In the genomic region with DNA sequence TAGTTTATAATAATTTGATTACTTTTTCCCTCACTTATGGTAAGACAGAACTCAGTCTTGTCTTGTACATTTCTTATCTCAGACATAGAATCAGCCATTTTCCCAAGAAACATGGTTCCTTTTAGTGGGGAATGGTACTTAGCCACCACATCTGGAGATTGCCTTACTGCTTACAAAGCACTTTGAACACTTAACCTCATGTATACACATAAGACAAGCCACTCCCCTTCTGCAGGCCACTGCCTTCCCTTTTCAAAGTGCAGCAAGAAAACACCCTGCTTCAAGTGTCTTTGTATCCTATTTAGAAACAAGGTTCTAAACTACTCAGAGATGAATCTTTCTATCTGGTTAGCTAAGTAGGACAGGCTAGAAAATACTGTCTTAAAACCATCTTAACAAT, we compare ENCODE assay signal across 18 cellular contexts.
DNase-seq lines count a peak whose midpoint lies in the region; ATAC-seq, FAIRE-seq and TF ChIP-seq lines count a peak whose summit lies in the region.
"Had no signal": no experiment of that assay in that cellular context is flagged by ENCODE, and none has a peak within 500 bp of the region (broad histone marks: within the 10 kb centered on the region; RNA-seq: fewer than 3 reads in every experiment).

No MANE protein-coding gene starts in this region.

- H3K9me3 ChIP-seq in adipocyte (ENCODE audit: control insufficient read depth, low read length) (no peaks in the 10 kb centered on the region), small intestine (ENCODE audit: control insufficient read depth, low read depth) (no peaks in the 10 kb centered on the region)
- H3K9me3 ChIP-seq: A549, pancreas, upper lobe of left lung had no signal

- FAIRE-seq in small intestine (lab: Jason Lieb, UNC), result no peak
- FAIRE-seq: A549, GM12891, islet of Langerhans, pancreas had no signal

- H3K4me1 ChIP-seq in adipocyte (ENCODE audit: control insufficient read depth, insufficient read depth, low read length) (peaks cover 13% of the 10 kb centered on the region), small intestine (ENCODE audit: control insufficient read depth in 2 of 2, insufficient read depth in 1 of 2, low read depth in 1 of 2, low read length in 1 of 2) (no peaks in the 10 kb centered on the region)
- H3K4me1 ChIP-seq: pancreas, upper lobe of left lung had no signal

- no peaks in the 10 kb centered on the region for H3K27me3 ChIP-seq in adipocyte (replicated peaks; ENCODE audit: control insufficient read depth, insufficient read depth, low read length)
- no peaks in the 10 kb centered on the region for H3K27me3 ChIP-seq in small intestine (ENCODE audit: control insufficient read depth in 2 of 2, insufficient read depth in 2 of 2, low read length in 2 of 2)
- H3K27me3 ChIP-seq: pancreas, upper lobe of left lung had no signal

- H3K4me3 ChIP-seq in adipocyte (ENCODE audit: low read length), result no peak overlapping the region
- H3K4me3 ChIP-seq in fibroblast of villous mesenchyme (ENCODE audit: low read depth, low read length), result no peak overlapping the region
- H3K4me3 ChIP-seq in small intestine (ENCODE audit: low read depth in 1 of 2, low read length in 2 of 2), result no peak overlapping the region
- H3K4me3 ChIP-seq: A549, pancreas, upper lobe of left lung had no signal

- H3K36me3 ChIP-seq in adipocyte (ENCODE audit: control insufficient read depth, insufficient read depth, low read length, severe bottlenecking), result no peaks in the 10 kb centered on the region
- no peaks in the 10 kb centered on the region for H3K36me3 ChIP-seq in small intestine (ENCODE audit: control insufficient read depth in 2 of 2, insufficient read depth in 2 of 2, low read length in 2 of 2)
- H3K36me3 ChIP-seq: pancreas, upper lobe of left lung had no signal

- DNase-seq in NCI-H510A treated with DMSO at 0.1 percent for 48 hours (lab: John Stamatoyannopoulos, UW) (peak; percentile 53), NCI-H510A (lab: John Stamatoyannopoulos, UW) (no peak), adipocyte (ENCODE audit: low read depth) (peak; percentile 30), fibroblast of villous mesenchyme (ENCODE audit: low read depth) (peak; percentile 63), small intestine (peak; percentile 12), activated gamma-delta T cell treated with Interleukin-2 at 50 U/mL for 16 hours (no peak), COLO668 (lab: John Stamatoyannopoulos, UW; ENCODE audit: unreplicated experiment) (no peak)
- DNase-seq: activated CD4-positive, alpha-beta T cell treated with anti-CD3 and anti-CD28 coated beads, Interleukin-2, amount 50 U/mL, for 1 hour; activated naive CD8-positive, alpha-beta T cell treated with anti-CD3 and anti-CD28 coated beads for 36 hours; CD4-positive, alpha-beta memory T cell; NCI-H1092 treated with DMSO at 0.1 percent for 48 hours; pancreas; stimulated activated naive CD4-positive, alpha-beta T cell; upper lobe of left lung had no signal

- H3K27ac ChIP-seq in small intestine (ENCODE audit: low read depth in 1 of 2, low read length in 1 of 2), result no peak overlapping the region
- H3K27ac ChIP-seq: A549, pancreas, upper lobe of left lung had no signal

- no peak overlapping the region for H3K9ac ChIP-seq in adipocyte (ENCODE audit: low read length)

- no peak for TF ChIP-seq CTCF in fibroblast of villous mesenchyme (IDR thresholded peaks at IDR 0.05; ENCODE audit: insufficient read depth, low read depth, low read length)

- ATAC-seq in GM21381 (IDR thresholded peaks at IDR 0.05; ENCODE audit: unreplicated experiment), result no peak
- ATAC-seq: A549, pancreas had no signal

Comparison
In these comparisons a context has a peak if more than half of its experiments do, and no peak if none do; other contexts are left out.
1. DNase-seq: peak in NCI-H510A treated with DMSO at 0.1 percent for 48 hours (single experiment), adipocyte (single experiment), fibroblast of villous mesenchyme (single experiment) and small intestine (single experiment); none in NCI-H510A (single experiment), activated gamma-delta T cell treated with Interleukin-2 at 50 U/mL for 16 hours (single experiment) and COLO668 (single experiment).